ENCODE assay signal across 12 cellular contexts in genomic region chr3:146159037-146159436, GRCh38. TPM values are rescaled to one million over a fixed set of nuclear protein-coding genes. Genes with fewer than 3 reads are reported as not detected.
A peak's percentile ranks its signal among the peaks of the same experiment; 100 is the strongest.
DNase-seq lines count a peak whose midpoint lies in the region; ATAC-seq, FAIRE-seq and TF ChIP-seq lines count a peak whose summit lies in the region.
"Had no signal": no experiment of that assay in that cellular context is flagged by ENCODE, and none has a peak within 500 bp of the region (broad histone marks: within the 10 kb centered on the region; RNA-seq: fewer than 3 reads in every experiment).

No MANE protein-coding gene starts in this region.

- TF ChIP-seq CTCF in HFFc6 (IDR thresholded peaks at IDR 0.05) (no peak), bronchial epithelial cell (IDR thresholded peaks at IDR 0.05; ENCODE audit: insufficient read depth, low read length, severe bottlenecking) (no peak), liver (IDR thresholded peaks at IDR 0.05; ENCODE audit: low read depth, low read length, missing input control) (no peak)

- ATAC-seq in GM21526 (IDR thresholded peaks at IDR 0.05; ENCODE audit: low FRiP score, unreplicated experiment) (no peak), HG03135 (IDR thresholded peaks at IDR 0.05; ENCODE audit: unreplicated experiment) (no peak), HG03280 (IDR thresholded peaks at IDR 0.05; ENCODE audit: unreplicated experiment) (no peak)
- ATAC-seq: T-cell had no signal

- peak overlapping the region; percentile 87 for H3K27ac Mint-ChIP-seq in HFFc6

- H3K27me3 ChIP-seq in bronchial epithelial cell (ENCODE audit: control insufficient read depth, insufficient read depth, low read length) (no peaks in the 10 kb centered on the region), liver (ENCODE audit: control insufficient read depth in 4 of 4, insufficient read depth in 4 of 4, low read length in 3 of 4) (no peaks in the 10 kb centered on the region), stomach smooth muscle (ENCODE audit: control insufficient read depth in 1 of 2, insufficient read depth in 2 of 2, low read length in 2 of 2) (no peaks in the 10 kb centered on the region)

- peaks cover 65% of the 10 kb centered on the region for H3K4me1 Mint-ChIP-seq in HFFc6 (ENCODE audit: low read depth)

- 54% methylated on average over 4 of the region's 4 CpGs for WGBS in liver

- TF ChIP-seq RAD21 in liver (IDR thresholded peaks at IDR 0.05) = no peak

- H3K4me1 ChIP-seq in liver (ENCODE audit: control insufficient read depth in 4 of 4, insufficient read depth in 4 of 4, low read length in 3 of 4) (peaks cover 10 to 68% (median 36%) of the 10 kb centered on the region in 4 donors), stomach smooth muscle (ENCODE audit: control insufficient read depth, insufficient read depth, low read length) (peaks cover 21% of the 10 kb centered on the region)

- H3K36me3 Mint-ChIP-seq in HFFc6 (ENCODE audit: low read depth) = peaks cover 10% of the 10 kb centered on the region; the same call in 1 of the 2 replicates
- H3K36me3 Mint-ChIP-seq: T-cell had no signal

- peak overlapping the region; percentile 95 to 97 for H3K27ac ChIP-seq in liver (ENCODE audit: low read depth in 1 of 2, low read length in 2 of 2)
- H3K27ac ChIP-seq in stomach smooth muscle (ENCODE audit: low read length) = peak overlapping the region; percentile 98

- H3K4me3 ChIP-seq in bronchial epithelial cell (ENCODE audit: low read depth, low read length) (peak overlapping the region; percentile 70), liver (ENCODE audit: low read depth in 1 of 3, low read length in 3 of 3) (peak overlapping the region in 2 of 3 donors; percentile 81 to 98), stomach smooth muscle (ENCODE audit: low read length in 2 of 2) (peak overlapping the region; percentile 91 to 98)

- DNase-seq in HFFc6 = no peak
- no peak for DNase-seq in bronchial epithelial cell (ENCODE audit: low read depth)
- no peak for DNase-seq in NOMO-1 treated with DMSO at 0.1 percent for 48 hours (lab: John Stamatoyannopoulos, UW; ENCODE audit: unreplicated experiment)
- DNase-seq: effector CD4-positive, alpha-beta T cell; NCI-H446 treated with DMSO at 0.1 percent for 48 hours; stimulated activated CD4-positive, alpha-beta T cell treated with anti-CD3 and anti-CD28 coated beads, Interleukin-2, amount 100 ng/mL, for 48 hours; T-cell had no signal

- peak overlapping the region; percentile 96 for H3K4me3 Mint-ChIP-seq in HFFc6

- FAIRE-seq in bronchial epithelial cell (lab: Jason Lieb, UNC) = no peak

- peaks cover 3% of the 10 kb centered on the region for H3K27me3 Mint-ChIP-seq in HFFc6 (ENCODE audit: insufficient read depth)

- H3K36me3 ChIP-seq in bronchial epithelial cell (ENCODE audit: control insufficient read depth, insufficient read depth, low read length) = no peaks in the 10 kb centered on the region
- no peaks in the 10 kb centered on the region for H3K36me3 ChIP-seq in liver (ENCODE audit: control insufficient read depth in 4 of 4, insufficient read depth in 3 of 4, low read depth in 1 of 4, low read length in 3 of 4)
- no peaks in the 10 kb centered on the region for H3K36me3 ChIP-seq in stomach smooth muscle (ENCODE audit: control insufficient read depth in 2 of 2, insufficient read depth in 2 of 2, low read length in 2 of 2)

- H3K9ac ChIP-seq in liver (ENCODE audit: low read depth in 1 of 2, low read length in 2 of 2) (peak overlapping the region; percentile 98 to 100), stomach smooth muscle (ENCODE audit: low read length in 2 of 2) (peak overlapping the region; percentile 96 to 98)

- no peaks in the 10 kb centered on the region for H3K9me3 ChIP-seq in liver (ENCODE audit: control insufficient read depth in 4 of 4, low read length in 3 of 4)
- H3K9me3 ChIP-seq in stomach smooth muscle (ENCODE audit: control insufficient read depth in 2 of 2, low read length in 2 of 2) = no peaks in the 10 kb centered on the region

- H3K9me3 Mint-ChIP-seq in HFFc6 = no peaks in the 10 kb centered on the region
- H3K9me3 Mint-ChIP-seq: T-cell had no signal

TF ChIP-seq in liver, 16 proteins besides CTCF, POLR2A, EP300 and RAD21:
- TF ChIP-seq HNF4A (conservative IDR thresholded peaks at IDR 0.05) (no peak), RXRA (IDR thresholded peaks at IDR 0.05) (no peak), REST (IDR thresholded peaks at IDR 0.05) (no peak), SP1 (IDR thresholded peaks at IDR 0.05) (no peak), TAF1 (conservative IDR thresholded peaks at IDR 0.05) (no peak), ATF3 (IDR thresholded peaks at IDR 0.05) (no peak), GABPA (IDR thresholded peaks at IDR 0.05 in 1 of 2, conservative IDR thresholded peaks at IDR 0.05 in 1 of 2) (no peak), FOXA2 (IDR thresholded peaks at IDR 0.05) (no peak), HNF4G (IDR thresholded peaks at IDR 0.05) (no peak), YY1 (IDR thresholded peaks at IDR 0.05) (no peak), MAX (IDR thresholded peaks at IDR 0.05) (no peak), JUND (IDR thresholded peaks at IDR 0.05) (no peak), FOXA1 (IDR thresholded peaks at IDR 0.05) (no peak), NR2F2 (IDR thresholded peaks at IDR 0.05) (no peak), ZBTB33 (IDR thresholded peaks at IDR 0.05) (no peak), EGR1 (IDR thresholded peaks at IDR 0.05; ENCODE audit: low read depth in 2 of 2) (no peak)

RNA-seq across cellular contexts. Expression of gene PLOD2, which starts 1.9 kb away (rescaled TPM):
- total RNA-seq in HFFc6 (2021; fragmentation: NEBNext Ultra II Directional; extraction: Animal tissue kit (Norgen Biotek cat#: 25700)) = 100 to 1,000 TPM; 181 to 358 (median 200) TPM
- total RNA-seq in bronchial epithelial cell = 36.6 and 45.3 TPM in 2 replicates
- total RNA-seq in liver = 10 to 100 TPM; 27.2 to 57.0 TPM
- 10 to 100 TPM; 18.6 to 21.4 TPM for polyA plus RNA-seq in liver
